ENCODE assay signal across 1 cellular context in genomic region chr6:47292944-47293343, GRCh38.
TF ChIP-seq lines count a peak whose summit lies in the region.

No MANE protein-coding gene starts in this region.

TF ChIP-seq in HepG2, 621 proteins besides CTCF, POLR2A, EP300 and RAD21:
- TF ChIP-seq IKZF5 (CRISPR knock-in tag; IDR thresholded peaks at IDR 0.05) (no peak), ZNF280D (CRISPR knock-in tag; IDR thresholded peaks at IDR 0.05) (no peak), ZNF800 (CRISPR knock-in tag; IDR thresholded peaks at IDR 0.05) (no peak), HNRNPL (IDR thresholded peaks at IDR 0.05; ENCODE audit: low read depth, low read length) (no peak), ZNF782 (CRISPR knock-in tag; IDR thresholded peaks at IDR 0.05; ENCODE audit: borderline replicate concordance) (no peak), SP2 (CRISPR knock-in tag; IDR thresholded peaks at IDR 0.05) (no peak), ZNF460 (CRISPR knock-in tag; IDR thresholded peaks at IDR 0.05; ENCODE audit: borderline replicate concordance) (no peak), PRMT3 (CRISPR knock-in tag; IDR thresholded peaks at IDR 0.05; ENCODE audit: borderline replicate concordance, low read depth) (no peak), ZMYM4 (CRISPR knock-in tag; IDR thresholded peaks at IDR 0.05) (no peak), ZNF280B (CRISPR knock-in tag; IDR thresholded peaks at IDR 0.05; ENCODE audit: borderline replicate concordance) (no peak), ZBTB39 (CRISPR knock-in tag; IDR thresholded peaks at IDR 0.05) (no peak), EHMT2 (IDR thresholded peaks at IDR 0.05; ENCODE audit: borderline replicate concordance, low read depth, low read length) (no peak), MTF2 (CRISPR knock-in tag; IDR thresholded peaks at IDR 0.05; ENCODE audit: borderline replicate concordance) (no peak), ZNF674 (CRISPR knock-in tag; IDR thresholded peaks at IDR 0.05; ENCODE audit: low read depth) (no peak), KDM5B (CRISPR knock-in tag; IDR thresholded peaks at IDR 0.05; ENCODE audit: borderline replicate concordance) (no peak), ZNF205 (CRISPR knock-in tag; IDR thresholded peaks at IDR 0.05) (no peak), HMGA1 (CRISPR knock-in tag; conservative IDR thresholded peaks at IDR 0.05) (no peak), ZNF891 (CRISPR knock-in tag; IDR thresholded peaks at IDR 0.05) (no peak)
